In genomic region chr20:62410742-62411478, GRCh38 we compare ENCODE assay signal across 2 cellular contexts.
TF ChIP-seq lines count a peak whose summit lies in the region.

No MANE protein-coding gene starts in this region.

TF ChIP-seq in A549, 52 proteins besides CTCF, POLR2A, EP300 and RAD21:
- TF ChIP-seq EHF (CRISPR knock-in tag; IDR thresholded peaks at IDR 0.05): no peak
- no peak for TF ChIP-seq FOXS1 (CRISPR knock-in tag; IDR thresholded peaks at IDR 0.05)
- TF ChIP-seq, protein P1, sequence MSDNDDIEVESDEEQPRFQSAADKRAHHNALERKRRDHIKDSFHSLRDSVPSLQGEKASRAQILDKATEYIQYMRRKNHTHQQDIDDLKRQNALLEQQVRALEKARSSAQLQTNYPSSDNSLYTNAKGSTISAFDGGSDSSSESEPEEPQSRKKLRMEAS (IDR thresholded peaks at IDR 0.05): no peak
- TF ChIP-seq HEYL (CRISPR knock-in tag; IDR thresholded peaks at IDR 0.05): no peak
- TF ChIP-seq TFCP2L1 (CRISPR knock-in tag; IDR thresholded peaks at IDR 0.05): no peak
- no peak for TF ChIP-seq SREBF2 (IDR thresholded peaks at IDR 0.05)
- no peak for TF ChIP-seq GATA3 (IDR thresholded peaks at IDR 0.05; ENCODE audit: borderline replicate concordance)
- no peak for TF ChIP-seq CEBPB (IDR thresholded peaks at IDR 0.05)
- TF ChIP-seq, protein P2, sequence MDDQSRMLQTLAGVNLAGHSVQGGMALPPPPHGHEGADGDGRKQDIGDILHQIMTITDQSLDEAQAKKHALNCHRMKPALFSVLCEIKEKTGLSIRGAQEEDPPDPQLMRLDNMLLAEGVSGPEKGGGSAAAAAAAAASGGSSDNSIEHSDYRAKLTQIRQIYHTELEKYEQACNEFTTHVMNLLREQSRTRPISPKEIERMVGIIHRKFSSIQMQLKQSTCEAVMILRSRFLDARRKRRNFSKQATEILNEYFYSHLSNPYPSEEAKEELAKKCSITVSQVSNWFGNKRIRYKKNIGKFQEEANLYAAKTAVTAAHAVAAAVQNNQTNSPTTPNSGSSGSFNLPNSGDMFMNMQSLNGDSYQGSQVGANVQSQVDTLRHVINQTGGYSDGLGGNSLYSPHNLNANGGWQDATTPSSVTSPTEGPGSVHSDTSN (IDR thresholded peaks at IDR 0.05): no peak
- no peak for TF ChIP-seq CHD2 (IDR thresholded peaks at IDR 0.05; ENCODE audit: low read length, partially characterized antibody)
- TF ChIP-seq ZNF302 (CRISPR knock-in tag; IDR thresholded peaks at IDR 0.05): no peak

TF ChIP-seq in SK-N-SH, 30 proteins besides CTCF, POLR2A, EP300 and RAD21:
- no peak for TF ChIP-seq SIN3A (IDR thresholded peaks at IDR 0.05; ENCODE audit: borderline replicate concordance, low read depth, low read length)
- TF ChIP-seq EZH2phosphoT487 (IDR thresholded peaks at IDR 0.05; ENCODE audit: borderline replicate concordance, low read depth): no peak
- TF ChIP-seq CHD2 (IDR thresholded peaks at IDR 0.05; ENCODE audit: low read length, partially characterized antibody): no peak
- TF ChIP-seq FOXM1 (IDR thresholded peaks at IDR 0.05; ENCODE audit: low read depth): no peak
- no peak for TF ChIP-seq RFX5 (IDR thresholded peaks at IDR 0.05; ENCODE audit: low read length)
- TF ChIP-seq, protein P1 (IDR thresholded peaks at IDR 0.05; ENCODE audit: low read depth): no peak
- TF ChIP-seq RXRA (IDR thresholded peaks at IDR 0.05; ENCODE audit: borderline replicate concordance, low read depth): no peak
- TF ChIP-seq FOSL2 (IDR thresholded peaks at IDR 0.05; ENCODE audit: borderline replicate concordance, low read depth): no peak
- no peak for TF ChIP-seq FOXJ3 (CRISPR knock-in tag; IDR thresholded peaks at IDR 0.05)
- TF ChIP-seq POLR2AphosphoS5 (IDR thresholded peaks at IDR 0.05; ENCODE audit: low read depth, low read length): no peak
- no peak for TF ChIP-seq NRF1 (IDR thresholded peaks at IDR 0.05; ENCODE audit: low read depth, low read length)
- TF ChIP-seq ZBTB33 (IDR thresholded peaks at IDR 0.05; ENCODE audit: borderline replicate concordance, low read depth): no peak
- no peak for TF ChIP-seq GATA2 (CRISPR knock-in tag; IDR thresholded peaks at IDR 0.05)
- no peak for TF ChIP-seq JUND (IDR thresholded peaks at IDR 0.05)
- TF ChIP-seq IRF3 (IDR thresholded peaks at IDR 0.05; ENCODE audit: low read depth, low read length): no peak
- TF ChIP-seq, protein P3, sequence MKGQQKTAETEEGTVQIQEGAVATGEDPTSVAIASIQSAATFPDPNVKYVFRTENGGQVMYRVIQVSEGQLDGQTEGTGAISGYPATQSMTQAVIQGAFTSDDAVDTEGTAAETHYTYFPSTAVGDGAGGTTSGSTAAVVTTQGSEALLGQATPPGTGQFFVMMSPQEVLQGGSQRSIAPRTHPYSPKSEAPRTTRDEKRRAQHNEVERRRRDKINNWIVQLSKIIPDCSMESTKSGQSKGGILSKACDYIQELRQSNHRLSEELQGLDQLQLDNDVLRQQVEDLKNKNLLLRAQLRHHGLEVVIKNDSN (IDR thresholded peaks at IDR 0.05; ENCODE audit: borderline replicate concordance, low read depth): no peak
